1 cellular context compared by ENCODE assay signal in the genomic region with DNA sequence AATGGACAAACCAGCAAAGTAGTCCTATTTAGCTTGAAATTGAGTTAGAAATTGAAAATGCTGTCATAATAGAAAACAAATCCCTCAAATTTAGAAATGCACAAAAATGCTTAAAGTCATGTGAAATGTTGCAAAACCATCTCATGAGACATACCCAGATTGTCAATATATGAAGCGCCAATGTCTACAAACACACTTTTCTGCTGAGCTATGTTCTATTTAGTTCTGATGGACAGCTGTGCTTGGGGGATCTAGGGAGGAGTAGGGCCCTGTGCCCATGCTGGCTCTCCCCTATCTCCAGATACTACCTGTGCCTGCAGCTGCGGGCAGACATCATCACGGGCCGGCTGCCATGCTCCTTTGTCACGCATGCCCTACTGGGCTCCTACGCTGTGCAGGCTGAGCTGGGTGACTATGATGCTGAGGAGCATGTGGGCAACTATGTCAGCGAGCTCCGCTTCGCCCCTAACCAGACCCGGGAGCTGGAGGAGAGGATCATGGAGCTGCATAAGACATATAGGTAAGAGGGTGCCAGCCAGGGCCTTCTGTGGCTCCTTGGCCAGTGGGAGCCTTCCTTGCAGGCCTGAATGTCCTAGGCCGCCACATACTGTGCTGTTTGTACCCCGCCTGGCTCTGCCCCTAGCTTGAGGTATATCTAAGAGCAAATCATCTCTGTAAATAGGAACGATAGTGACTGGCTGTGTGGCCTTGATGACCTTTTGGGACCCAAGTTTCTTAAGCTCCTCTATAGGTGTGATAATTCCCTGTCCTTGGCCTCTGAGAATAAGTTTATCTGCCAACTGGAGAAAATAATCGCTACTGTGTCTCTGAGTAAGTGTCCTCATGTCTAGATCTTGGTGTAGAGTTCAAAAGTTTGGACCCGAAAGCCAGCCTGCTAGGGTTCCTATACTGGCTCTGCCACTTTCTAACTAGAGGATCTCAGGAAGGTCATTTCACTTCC.
TF ChIP-seq lines count a peak whose summit lies in the region.

No MANE protein-coding gene starts in this region.

TF ChIP-seq in HepG2, 621 proteins besides CTCF, POLR2A, EP300 and RAD21 (continued from another document):
- TF ChIP-seq, protein P1, sequence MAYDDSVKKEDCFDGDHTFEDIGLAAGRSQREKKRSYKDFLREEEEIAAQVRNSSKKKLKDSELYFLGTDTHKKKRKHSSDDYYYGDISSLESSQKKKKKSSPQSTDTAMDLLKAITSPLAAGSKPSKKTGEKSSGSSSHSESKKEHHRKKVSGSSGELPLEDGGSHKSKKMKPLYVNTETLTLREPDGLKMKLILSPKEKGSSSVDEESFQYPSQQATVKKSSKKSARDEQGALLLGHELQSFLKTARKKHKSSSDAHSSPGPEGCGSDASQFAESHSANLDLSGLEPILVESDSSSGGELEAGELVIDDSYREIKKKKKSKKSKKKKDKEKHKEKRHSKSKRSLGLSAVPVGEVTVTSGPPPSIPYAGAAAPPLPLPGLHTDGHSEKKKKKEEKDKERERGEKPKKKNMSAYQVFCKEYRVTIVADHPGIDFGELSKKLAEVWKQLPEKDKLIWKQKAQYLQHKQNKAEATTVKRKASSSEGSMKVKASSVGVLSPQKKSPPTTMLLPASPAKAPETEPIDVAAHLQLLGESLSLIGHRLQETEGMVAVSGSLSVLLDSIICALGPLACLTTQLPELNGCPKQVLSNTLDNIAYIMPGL (CRISPR knock-in tag; IDR thresholded peaks at IDR 0.05; ENCODE audit: borderline replicate concordance in 1 of 2, low read depth in 1 of 2): 0 out of 4 replicates have a peak, but pooled peaks of 1 of the 2 experiments have one; percentile 20
- TF ChIP-seq EHMT2 (IDR thresholded peaks at IDR 0.05; ENCODE audit: borderline replicate concordance, low read depth, low read length) (no peak), RNF2 (conservative IDR thresholded peaks at IDR 0.05; ENCODE audit: low read depth) (no peak), SNAI1 (CRISPR knock-in tag; IDR thresholded peaks at IDR 0.05; ENCODE audit: borderline replicate concordance) (peak; percentile 45; the same call in 1 of the 2 replicates), ARNTL (CRISPR knock-in tag; IDR thresholded peaks at IDR 0.05) (no peak), FOXA1 (IDR thresholded peaks at IDR 0.05) (no peak), FOXA1 (CRISPR knock-in tag; IDR thresholded peaks at IDR 0.05) (0 out of 2 replicates have a peak, but pooled peaks have one; percentile 8), ZNF382 (CRISPR knock-in tag; IDR thresholded peaks at IDR 0.05; ENCODE audit: borderline replicate concordance) (no peak)
